In genomic region chr2:234256516-234256915, GRCh38 we compare ENCODE assay signal across 18 cellular contexts.
"Had no signal": no experiment of that assay in that cellular context is flagged by ENCODE, and none has a peak within 500 bp of the region (broad histone marks: within the 10 kb centered on the region; RNA-seq: fewer than 3 reads in every experiment).

No MANE protein-coding gene starts in this region.

- H3K36me3 Mint-ChIP-seq: type B pancreatic cell had no signal

- H3K4me3 ChIP-seq: dorsolateral prefrontal cortex, ovary, right lobe of liver, smooth muscle cell, suprapubic skin had no signal

- H3K4me3 Mint-ChIP-seq: activated naive CD4-positive, alpha-beta T cell treated with anti-CD3 and anti-CD28 coated beads for 36 hours; activated naive CD8-positive, alpha-beta T cell treated with anti-CD3 and anti-CD28 coated beads, Interleukin-2, amount 50 U/mL, for 24 hours; activated T-helper 17 cell treated with anti-CD3 and anti-CD28 coated beads, Interleukin-2, amount 50 U/mL, for 72 hours; neural crest cell; type B pancreatic cell had no signal

- H3K27me3 Mint-ChIP-seq: type B pancreatic cell had no signal

- H3K27ac ChIP-seq: dorsolateral prefrontal cortex, ovary, right lobe of liver, suprapubic skin had no signal

- H3K36me3 ChIP-seq: ovary, right lobe of liver, suprapubic skin had no signal

- H3K9me3 Mint-ChIP-seq: activated naive CD4-positive, alpha-beta T cell treated with anti-CD3 and anti-CD28 coated beads for 36 hours; activated naive CD8-positive, alpha-beta T cell treated with anti-CD3 and anti-CD28 coated beads, Interleukin-2, amount 50 U/mL, for 24 hours; activated T-helper 17 cell treated with anti-CD3 and anti-CD28 coated beads, Interleukin-2, amount 50 U/mL, for 72 hours; neural crest cell had no signal

- H3K27me3 ChIP-seq: ovary, suprapubic skin had no signal

- H3K9me3 ChIP-seq: ovary, right lobe of liver, suprapubic skin had no signal

- H3K4me1 Mint-ChIP-seq: neural crest cell had no signal

- ATAC-seq: activated naive CD8-positive, alpha-beta T cell treated with anti-CD3 and anti-CD28 coated beads, Interleukin-2, amount 50 U/mL, for 24 hours; activated T-helper 17 cell treated with anti-CD3 and anti-CD28 coated beads, Interleukin-2, amount 50 U/mL, for 72 hours; right lobe of liver; stimulated activated naive CD8-positive, alpha-beta T cell treated with anti-CD3 and anti-CD28 coated beads, Interleukin-15, Interleukin-2, amounts not matched to agents 100 U/mL and 50 U/mL, for 24 hours had no signal

- H3K4me1 ChIP-seq: right lobe of liver had no signal

- DNase-seq: activated CD4-positive, alpha-beta T cell treated with anti-CD3 and anti-CD28 coated beads for 1 hour; activated CD4-positive, alpha-beta T cell treated with anti-CD3 and anti-CD28 coated beads, Interleukin-2, amount 50 U/mL, for 4 hours; activated naive CD4-positive, alpha-beta T cell treated with anti-CD3 and anti-CD28 coated beads for 36 hours; activated naive CD8-positive, alpha-beta T cell treated with anti-CD3 and anti-CD28 coated beads, Interleukin-2, amount 50 U/mL, for 24 hours; aorta; dorsolateral prefrontal cortex; midbrain; ovary; right lobe of liver; stimulated activated CD4-positive, alpha-beta T cell treated with anti-CD3 and anti-CD28 coated beads, Interleukin-4, amount 100 ng/mL, for 4 hours; stimulated activated naive CD8-positive, alpha-beta T cell treated with anti-CD3 and anti-CD28 coated beads, Interleukin-15, Interleukin-2, amounts not matched to agents 100 U/mL and 50 U/mL, for 24 hours; SW 1271; T-helper 9 cell had no signal

- H3K27ac Mint-ChIP-seq: activated naive CD4-positive, alpha-beta T cell treated with anti-CD3 and anti-CD28 coated beads for 36 hours; activated naive CD8-positive, alpha-beta T cell treated with anti-CD3 and anti-CD28 coated beads, Interleukin-2, amount 50 U/mL, for 24 hours; activated T-helper 17 cell treated with anti-CD3 and anti-CD28 coated beads, Interleukin-2, amount 50 U/mL, for 72 hours; type B pancreatic cell had no signal

- H3K4me2 ChIP-seq: smooth muscle cell had no signal
